ENCODE assay signal across 19 cellular contexts in genomic region chrX:2383144-2383543, GRCh38.
"Had no signal": no experiment of that assay in that cellular context is flagged by ENCODE, and none has a peak within 500 bp of the region (broad histone marks: within the 10 kb centered on the region; RNA-seq: fewer than 3 reads in every experiment).

No MANE protein-coding gene starts in this region.

- H3K36me3 ChIP-seq: lower lobe of right lung had no signal

- H3K27me3 ChIP-seq: dorsolateral prefrontal cortex, esophagus muscularis mucosa, foreskin keratinocyte, gastroesophageal sphincter, heart left ventricle, hepatocyte, left lung had no signal

- H3K27ac ChIP-seq: coronary artery, dorsolateral prefrontal cortex, esophagus muscularis mucosa, foreskin keratinocyte, gastroesophageal sphincter, heart left ventricle, left lung, lower lobe of right lung had no signal

- DNase-seq: dorsolateral prefrontal cortex; effector CD4-positive, alpha-beta T cell; effector memory CD4-positive, alpha-beta T cell; heart left ventricle; hypothalamus; left cardiac atrium; left lung; left ventricle myocardium superior; lower lobe of right lung; mesenchymal stem cell; naive B cell had no signal

- ATAC-seq: gastroesophageal sphincter, heart left ventricle, left cardiac atrium, left lung, left ventricle myocardium superior, lower lobe of right lung had no signal

- H3K4me1 ChIP-seq: left lung, lower lobe of right lung had no signal

- FAIRE-seq: frontal cortex, islet of Langerhans had no signal

- H2AFZ ChIP-seq: hepatocyte had no signal

- H3K4me2 ChIP-seq: hepatocyte had no signal

- H3K9me3 ChIP-seq: esophagus muscularis mucosa, gastroesophageal sphincter, heart left ventricle, left lung, lower lobe of right lung, mucosa of descending colon had no signal

- H3K4me3 ChIP-seq: coronary artery, dorsolateral prefrontal cortex, esophagus muscularis mucosa, gastroesophageal sphincter, heart left ventricle, hepatocyte, left lung, lower lobe of right lung, mucosa of descending colon had no signal
